In the genomic region with DNA sequence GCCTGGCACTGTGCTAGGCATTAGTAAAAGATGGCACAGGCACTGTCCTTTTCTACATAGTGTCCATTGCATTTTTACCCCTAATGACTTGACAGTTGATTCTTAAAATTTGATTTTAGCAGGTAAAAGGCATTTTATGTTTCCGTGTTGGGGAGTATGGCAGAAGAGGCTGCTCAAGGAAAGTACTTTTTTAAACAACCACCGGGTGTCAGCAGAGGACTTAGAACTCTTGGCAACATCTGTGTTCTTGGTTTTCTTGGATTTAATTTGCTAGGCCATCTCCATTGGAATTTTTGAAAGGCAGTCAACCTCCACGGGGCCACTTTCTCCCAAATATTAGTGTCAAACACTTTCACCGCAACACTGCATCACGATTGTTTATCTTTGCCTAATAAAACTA, we compare ENCODE assay signal across 8 cellular contexts.
DNase-seq lines count a peak whose midpoint lies in the region; ATAC-seq, FAIRE-seq and TF ChIP-seq lines count a peak whose summit lies in the region.

No MANE protein-coding gene starts in this region.

- peaks cover 0 to 3% (median 0%) of the 10 kb centered on the region in 7 donors for H3K27me3 ChIP-seq in spleen (replicated peaks in 1 of 7)

- no peak for TF ChIP-seq POLR2A in spleen (IDR thresholded peaks at IDR 0.05)

- H3K4me3 Mint-ChIP-seq in CD14-positive monocyte: no peak overlapping the region

- peaks cover 0 to 5% (median under 1%) of the 10 kb centered on the region in 6 donors for H3K4me1 ChIP-seq in spleen

- ATAC-seq in HG03520 (IDR thresholded peaks at IDR 0.05; ENCODE audit: unreplicated experiment): no peak

- H3K4me3 ChIP-seq in epithelial cell of proximal tubule (ENCODE audit: low read depth, low read length) (no peak overlapping the region), spleen (no peak overlapping the region)

- H3K36me3 Mint-ChIP-seq in CD14-positive monocyte: no peaks in the 10 kb centered on the region

- FAIRE-seq in RCC 7860 (lab: Jason Lieb, UNC): no peak

- intact Hi-C loops in CD14-positive monocyte (cut with micrococcal nuclease) (no loop called here), spleen (cut with DNase I; ENCODE audit: low total_unique reads) (no loop called here)

- no peak overlapping the region for H3K27ac Mint-ChIP-seq in CD14-positive monocyte

- TF ChIP-seq CTCF in CD14-positive monocyte (IDR thresholded peaks at IDR 0.05): peak; percentile 37
- peak; percentile 2 for TF ChIP-seq CTCF in GM20000 (IDR thresholded peaks at IDR 0.05; ENCODE audit: extremely low read depth, missing control alignments)
- peak; percentile 54 for TF ChIP-seq CTCF in epithelial cell of proximal tubule (conservative IDR thresholded peaks at IDR 0.05; ENCODE audit: low read depth, low read length)
- TF ChIP-seq CTCF in spleen (IDR thresholded peaks at IDR 0.05 in 8 of 11, conservative IDR thresholded peaks at IDR 0.05 in 3 of 11): peak in 4 of 11 experiments; percentile 21 to 37 (median 32)

- no peaks in the 10 kb centered on the region for H3K36me3 ChIP-seq in spleen

- WGBS in spleen, 5 donors: 22 to 38% (median 25%) methylated on average over 5 of the region's 5 CpGs

- H3K27me3 Mint-ChIP-seq in CD14-positive monocyte (ENCODE audit: low read depth in 3 of 3): peaks cover 0 to 3% (median 0%) of the 10 kb centered on the region in 3 donors

- no peaks in the 10 kb centered on the region for H3K9me3 ChIP-seq in spleen

- peaks cover 4% of the 10 kb centered on the region for H3K4me1 Mint-ChIP-seq in CD14-positive monocyte

- H3K27ac ChIP-seq in spleen: no peak overlapping the region

- peaks cover 0 to 4% (median 0%) of the 10 kb centered on the region in 7 donors for H3K9me3 Mint-ChIP-seq in CD14-positive monocyte

- DNase-seq in CD14-positive monocyte (ENCODE audit: low spot score): no peak
- DNase-seq in GM20000 (ENCODE audit: low spot score): no peak
- DNase-seq in NCI-H82 (lab: John Stamatoyannopoulos, UW): peak; percentile 71
- DNase-seq in epithelial cell of proximal tubule (ENCODE audit: low read depth): no peak
- DNase-seq in retina: peak; percentile 25
- DNase-seq in RCC 7860 (ENCODE audit: low spot score): no peak
- no peak for DNase-seq in spleen

Comparison
In these comparisons a context has a peak if more than half of its experiments do, and no peak if none do; other contexts are left out.
1. DNase-seq: peak in NCI-H82 (single experiment) and retina (single experiment); none in CD14-positive monocyte (single experiment), GM20000 (single experiment), epithelial cell of proximal tubule (single experiment), RCC 7860 (single experiment) and spleen (single experiment).